Comparison of ENCODE assay signal across 7 cellular contexts in genomic region chr11:97617031-97617430, GRCh38.
"Had no signal": no experiment of that assay in that cellular context is flagged by ENCODE, and none has a peak within 500 bp of the region (broad histone marks: within the 10 kb centered on the region; RNA-seq: fewer than 3 reads in every experiment).

No MANE protein-coding gene starts in this region.

- H3K4me3 ChIP-seq: GM23248 had no signal

- H3K9ac ChIP-seq: GM23248 had no signal

- DNase-seq: GM23248, GOT3, H9, HCEC 1CT, KG1 had no signal

- H2AFZ ChIP-seq: GM23248 had no signal

- ATAC-seq: HepG2 had no signal

- FAIRE-seq: H54, HepG2 had no signal

- H3K27ac ChIP-seq: GM23248 had no signal
